13 cellular contexts compared by ENCODE assay signal in the genomic region with DNA sequence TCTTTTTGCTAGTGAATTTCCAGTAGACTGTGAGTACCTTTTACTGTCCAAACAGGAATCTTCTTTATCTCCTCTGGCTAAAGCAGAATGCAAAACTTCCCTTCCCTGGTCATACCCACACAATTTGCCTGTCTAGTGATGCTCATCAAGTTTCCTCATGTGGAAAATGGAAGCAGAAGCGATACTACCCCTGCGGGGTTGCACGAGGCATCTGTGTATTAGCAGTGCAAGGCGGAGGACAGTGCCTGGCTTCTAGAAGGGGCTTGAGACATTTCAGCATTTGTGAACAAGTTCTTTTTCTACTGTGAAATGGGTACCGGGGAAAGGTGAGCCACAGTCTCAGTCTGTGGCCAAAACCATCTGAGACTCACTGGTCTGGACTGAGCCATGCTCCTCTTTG.
DNase-seq lines count a peak whose midpoint lies in the region; ATAC-seq, FAIRE-seq and TF ChIP-seq lines count a peak whose summit lies in the region.
"Had no signal": no experiment of that assay in that cellular context is flagged by ENCODE, and none has a peak within 500 bp of the region (broad histone marks: within the 10 kb centered on the region; RNA-seq: fewer than 3 reads in every experiment).

No MANE protein-coding gene starts in this region.

- H3K9me3 ChIP-seq in pancreas, result no peaks in the 10 kb centered on the region

- no peak overlapping the region for H3K27ac ChIP-seq in pancreas

- TF ChIP-seq CTCF in pancreas (IDR thresholded peaks at IDR 0.05), result no peak

- intact Hi-C loops in pancreas (cut with DNase I), result loop anchor here in 2 of 3 donors (5.0 to 10.0 kb wide), 3 partner anchors 81 to 224 kb away; partner anchors contain the start of gene TMEM132B (in 1 of the 2)

- TF ChIP-seq POLR2A in GM12892 (IDR thresholded peaks at IDR 0.05; ENCODE audit: low read depth, low read length), result no peak

- no peaks in the 10 kb centered on the region for H3K4me1 ChIP-seq in pancreas

- H3K27me3 ChIP-seq in pancreas, result peaks cover 0 to 4% (median 0%) of the 10 kb centered on the region in 4 donors

- DNase-seq in GM12892 (ENCODE audit: insufficient read length) (no peak), NCI-H1417 treated with DMSO at 0.1 percent for 48 hours (lab: John Stamatoyannopoulos, UW) (no peak), left lobe of liver (ENCODE audit: low spot score) (no peak), pancreas (no peak)
- DNase-seq: activated CD8-positive, alpha-beta memory T cell treated with anti-CD3 and anti-CD28 coated beads, Interleukin-2, amount 50 U/mL, for 48 hours; kidney; NCI-H2171 treated with DMSO at 0.1 percent for 48 hours; nephron progenitor cell; RPMI8226 had no signal

- ATAC-seq in GM19395 (IDR thresholded peaks at IDR 0.05; ENCODE audit: unreplicated experiment) (peak; percentile 82), HG02759 (IDR thresholded peaks at IDR 0.05; ENCODE audit: unreplicated experiment) (peak; percentile 94), HG03520 (IDR thresholded peaks at IDR 0.05; ENCODE audit: unreplicated experiment) (peak; percentile 75), left lobe of liver (no peak), pancreas (no peak)
- no peak for ATAC-seq in activated CD4-positive, CD25-positive, alpha-beta regulatory T cell treated with anti-CD3 and anti-CD28 coated beads, Interleukin-2, amount 50 U/mL, for 24 hours

- no peak overlapping the region for H3K4me3 ChIP-seq in pancreas

- 56 to 75% methylated on average over 5 of the region's 5 CpGs for whole genome bisulfite sequencing in pancreas, 2 donors

- no peaks in the 10 kb centered on the region for H3K36me3 ChIP-seq in pancreas

- peak; percentile 9 for FAIRE-seq in GM12892 (lab: Jason Lieb, UNC)
- FAIRE-seq in pancreas (lab: Jason Lieb, UNC), result no peak
- FAIRE-seq: kidney had no signal

Comparison
In these comparisons a context has a peak if more than half of its experiments do, and no peak if none do; other contexts are left out.
1. ATAC-seq: peak in GM19395 (single experiment), HG02759 (single experiment) and HG03520 (single experiment); none in activated CD4-positive, CD25-positive, alpha-beta regulatory T cell treated with anti-CD3 and anti-CD28 coated beads, Interleukin-2, amount 50 U/mL, for 24 hours (0 of 2), left lobe of liver (single experiment) and pancreas (0 of 4).